ENCODE assay signal across 19 cellular contexts in genomic region chr19:3604227-3604986, GRCh38. TPM values are rescaled to one million over a fixed set of nuclear protein-coding genes. Genes with fewer than 3 reads are reported as not detected.
A peak's percentile ranks its signal among the peaks of the same experiment; 100 is the strongest.
DNase-seq lines count a peak whose midpoint lies in the region; ATAC-seq, FAIRE-seq and TF ChIP-seq lines count a peak whose summit lies in the region.
"Had no signal": no experiment of that assay in that cellular context is flagged by ENCODE, and none has a peak within 500 bp of the region (broad histone marks: within the 10 kb centered on the region; RNA-seq: fewer than 3 reads in every experiment).

No MANE protein-coding gene starts in this region.

- ATAC-seq in heart left ventricle = no peak
- ATAC-seq in Right ventricle myocardium superior (ENCODE audit: poor library complexity) = no peak
- ATAC-seq in naive B cell (ENCODE audit: low read depth in 2 of 2) = peak in 1 of 2 donors; percentile 9
- ATAC-seq in upper lobe of left lung (ENCODE audit: low FRiP score in 2 of 2) = no peak

- H3K4me3 ChIP-seq in heart left ventricle (peak overlapping the region in 10 of 12 donors; percentile 42 to 84 (median 62)), astrocyte (ENCODE audit: insufficient read depth, low read depth, low read length) (no peak overlapping the region), upper lobe of left lung (peak overlapping the region in 3 of 4 donors; percentile 2 to 63 (median 58))

- no peaks in the 10 kb centered on the region for H3K79me2 ChIP-seq in astrocyte (ENCODE audit: insufficient read depth, low read length)

- H3K36me3 Mint-ChIP-seq in astrocyte (ENCODE audit: low read depth, unreplicated experiment) (no peaks in the 10 kb centered on the region), naive B cell (no peaks in the 10 kb centered on the region)
- H3K36me3 Mint-ChIP-seq: activated naive CD8-positive, alpha-beta T cell had no signal

- H3K27ac Mint-ChIP-seq in astrocyte (ENCODE audit: unreplicated experiment) (no peak overlapping the region), naive B cell (peak overlapping the region in 4 of 6 donors; percentile 27 to 88 (median 54))
- H3K27ac Mint-ChIP-seq: activated naive CD8-positive, alpha-beta T cell; activated T-cell treated with anti-CD3 and anti-CD28 coated beads, Interleukin-2, amount 50 U/mL, for 24 hours had no signal

- H3K4me1 ChIP-seq in heart left ventricle (peaks cover 8 to 49% (median 31%) of the 10 kb centered on the region in 12 donors), astrocyte (ENCODE audit: insufficient read depth, low read length) (peaks cover 27% of the 10 kb centered on the region), upper lobe of left lung (peaks cover 43 to 57% (median 50%) of the 10 kb centered on the region in 4 donors)

- peak overlapping the region in 9 of 12 donors; percentile 2 to 91 (median 44) for H3K27ac ChIP-seq in heart left ventricle
- no peak overlapping the region for H3K27ac ChIP-seq in astrocyte (ENCODE audit: low read depth, low read length)
- H3K27ac ChIP-seq in upper lobe of left lung = peak overlapping the region in 3 of 4 donors; percentile 4 to 61 (median 38)

- no peak overlapping the region for H2AFZ ChIP-seq in astrocyte (ENCODE audit: low read depth, low read length)

- DNase-seq in heart left ventricle (no peak), Right ventricle myocardium superior (no peak), astrocyte (ENCODE audit: low read depth) (no peak), naive B cell (no peak), upper lobe of left lung (no peak), cerebellar nuclear complex (lab: John Stamatoyannopoulos, UW) (no peak), SKM-1 (lab: John Stamatoyannopoulos, UW; ENCODE audit: unreplicated experiment) (no peak)
- DNase-seq in activated CD4-positive, alpha-beta T cell treated with anti-CD3 and anti-CD28 coated beads for 4 hours = no peak
- DNase-seq: activated CD4-positive, alpha-beta T cell treated with anti-CD3 and anti-CD28 coated beads, Interleukin-2, amount 50 U/mL, for 1 hour; DMS53; erythroblast; NCI-H1417 treated with DMSO at 0.1 percent for 48 hours; NCI-H2171; SW 1271; trophoblast cell had no signal

- intact Hi-C loops in heart left ventricle (cut with DNase I) (no loop called here), Right ventricle myocardium superior (cut with DNase I) (no loop called here)

- H3K9me3 ChIP-seq in heart left ventricle = no peaks in the 10 kb centered on the region
- no peaks in the 10 kb centered on the region for H3K9me3 ChIP-seq in astrocyte (ENCODE audit: insufficient read depth, low read depth, low read length)
- no peaks in the 10 kb centered on the region for H3K9me3 ChIP-seq in upper lobe of left lung

- peak overlapping the region; percentile 84 for H3K4me2 ChIP-seq in astrocyte (ENCODE audit: low read length)

- no peak for TF ChIP-seq EP300 in upper lobe of left lung (IDR thresholded peaks at IDR 0.05)

- H3K4me3 Mint-ChIP-seq in astrocyte (ENCODE audit: unreplicated experiment) (no peak overlapping the region), naive B cell (peak overlapping the region in 4 of 8 donors; percentile 48 to 75 (median 70))
- H3K4me3 Mint-ChIP-seq: activated naive CD8-positive, alpha-beta T cell; activated T-cell treated with anti-CD3 and anti-CD28 coated beads, Interleukin-2, amount 50 U/mL, for 24 hours had no signal

- WGBS in heart left ventricle, 4 donors = 73 to 89% (median 81%) methylated on average over 19 to 27 of the region's 27 CpGs
- WGBS in upper lobe of left lung, 2 donors = 69 to 73% methylated on average over 7 to 23 of the region's 27 CpGs

- H3K27me3 ChIP-seq in heart left ventricle (peaks cover 0 to 11% (median 0%) of the 10 kb centered on the region in 9 donors), astrocyte (ENCODE audit: insufficient read depth, low read length) (no peaks in the 10 kb centered on the region), upper lobe of left lung (no peaks in the 10 kb centered on the region)

- H3K36me3 ChIP-seq in heart left ventricle (peaks cover 0 to 2% (median 0%) of the 10 kb centered on the region in 9 donors), astrocyte (ENCODE audit: insufficient read depth, low read length) (no peaks in the 10 kb centered on the region), upper lobe of left lung (peaks cover 0 to 5% (median 0%) of the 10 kb centered on the region in 4 donors)

- H3K27me3 Mint-ChIP-seq in astrocyte (ENCODE audit: low read depth, unreplicated experiment) (peaks cover 6% of the 10 kb centered on the region), naive B cell (no peaks in the 10 kb centered on the region)
- H3K27me3 Mint-ChIP-seq: activated naive CD8-positive, alpha-beta T cell had no signal

- no peak overlapping the region for H3K9ac ChIP-seq in astrocyte (ENCODE audit: low read length)

- H4K20me1 ChIP-seq in astrocyte (ENCODE audit: insufficient read depth, low read length) = peaks cover 8% of the 10 kb centered on the region

- H3K9me3 Mint-ChIP-seq in astrocyte (ENCODE audit: unreplicated experiment) = no peaks in the 10 kb centered on the region
- peaks cover 0 to 1% (median 0%) of the 10 kb centered on the region in 7 donors for H3K9me3 Mint-ChIP-seq in naive B cell
- H3K9me3 Mint-ChIP-seq: activated T-cell treated with anti-CD3 and anti-CD28 coated beads, Interleukin-2, amount 50 U/mL, for 24 hours had no signal

- TF ChIP-seq CTCF in heart left ventricle (IDR thresholded peaks at IDR 0.05) = no peak
- no peak for TF ChIP-seq CTCF in astrocyte (IDR thresholded peaks at IDR 0.05; ENCODE audit: insufficient read depth, low read depth, low read length)
- no peak for TF ChIP-seq CTCF in upper lobe of left lung (IDR thresholded peaks at IDR 0.05)

- peaks cover 7% of the 10 kb centered on the region for H3K4me1 Mint-ChIP-seq in astrocyte (ENCODE audit: low read depth, unreplicated experiment)
- H3K4me1 Mint-ChIP-seq in naive B cell = peaks cover 15 to 18% (median 17%) of the 10 kb centered on the region in 3 donors

- no peak for TF ChIP-seq POLR2A in heart left ventricle (IDR thresholded peaks at IDR 0.05)
- TF ChIP-seq POLR2A in upper lobe of left lung (IDR thresholded peaks at IDR 0.05) = no peak

- FAIRE-seq in astrocyte (lab: Jason Lieb, UNC) = no peak
- FAIRE-seq: TTC549 had no signal

RNA-seq across cellular contexts. Expression of gene TBXA2R, which starts 2.3 kb away (rescaled TPM):
- total RNA-seq in heart left ventricle = 1 to 10 TPM; 2.4 to 5.1 (median 2.9) TPM
- 1 to 10 TPM; 1.9 to 2.2 TPM for polyA plus RNA-seq in heart left ventricle
- total RNA-seq in Right ventricle myocardium superior = 2.6 TPM
- total RNA-seq in astrocyte = 0.31 and 0.39 TPM in 2 replicates
- 10 to 100 TPM; 15.9 to 32.5 (median 22.7) TPM for polyA plus RNA-seq in naive B cell (ENCODE audit: low read depth in 6 of 6)
- 1 to 10 TPM in 5 of 6 donors, under 1 TPM in 1; 0.49 to 7.0 (median 2.6) TPM for total RNA-seq in upper lobe of left lung
- total RNA-seq: bronchial epithelial cell had no signal

RNA-seq across cellular contexts. Expression of gene GIPC3, which starts 19.1 kb away (rescaled TPM):
- 1 to 10 TPM in 8 of 9 donors, under 1 TPM in 1; 1.00 to 3.3 (median 2.1) TPM for total RNA-seq in heart left ventricle
- polyA plus RNA-seq in heart left ventricle = 1 to 10 TPM; 1.2 TPM
- total RNA-seq in Right ventricle myocardium superior = 2.2 TPM
- 0.09 and 0.10 TPM in 2 replicates for total RNA-seq in astrocyte
- polyA plus RNA-seq in naive B cell (ENCODE audit: low read depth in 6 of 6) = 1 to 10 TPM in 1 of 6 donors, under 1 TPM in 4, not detected in 1; 0.06 to 1.0 (median 0.21) TPM
- 1 to 10 TPM in 5 of 6 donors, under 1 TPM in 1; 0.91 to 5.2 (median 1.4) TPM for total RNA-seq in upper lobe of left lung
- total RNA-seq: bronchial epithelial cell had no signal

RNA-seq across cellular contexts. Expression of gene CACTIN, which starts 22.2 kb away (rescaled TPM):
- total RNA-seq in heart left ventricle (10 to 100 TPM in 8 of 9 donors, 1 to 10 TPM in 1; 9.8 to 23.4 (median 14.1) TPM), Right ventricle myocardium superior (13.7 TPM), astrocyte (22.0 and 26.7 TPM in 2 replicates), upper lobe of left lung (10 to 100 TPM; 21.5 to 97.4 (median 25.5) TPM)
- polyA plus RNA-seq in heart left ventricle (10 to 100 TPM; 11.9 to 20.4 TPM), naive B cell (ENCODE audit: low read depth in 6 of 6) (10 to 100 TPM in 1 of 6 donors, 1 to 10 TPM in 5; 2.7 to 15.4 (median 7.9) TPM)

RNA-seq across cellular contexts. Expression of gene HMG20B, which starts 31.7 kb away (rescaled TPM):
- total RNA-seq in heart left ventricle (10 to 100 TPM; 24.8 to 65.6 (median 35.4) TPM), Right ventricle myocardium superior (34.4 TPM), astrocyte (55.9 and 63.8 TPM in 2 replicates), upper lobe of left lung (100 to 1,000 TPM in 2 of 6 donors, 10 to 100 TPM in 4; 79.5 to 183 (median 85.9) TPM)
- polyA plus RNA-seq in heart left ventricle (10 to 100 TPM; 48.8 to 68.6 TPM), naive B cell (ENCODE audit: low read depth in 6 of 6) (10 to 100 TPM; 36.4 to 46.9 (median 44.3) TPM)

RNA-seq across cellular contexts. Expression of gene MFSD12, which starts 47.0 kb away (rescaled TPM):
- 10 to 100 TPM; 15.7 to 62.8 (median 23.4) TPM for total RNA-seq in heart left ventricle
- polyA plus RNA-seq in heart left ventricle = 10 to 100 TPM; 19.0 to 51.8 TPM
- 21.7 TPM for total RNA-seq in Right ventricle myocardium superior
- 181 and 201 TPM in 2 replicates for total RNA-seq in astrocyte
- 10 to 100 TPM; 19.1 to 37.6 (median 26.7) TPM for polyA plus RNA-seq in naive B cell (ENCODE audit: low read depth in 6 of 6)
- 100 to 1,000 TPM in 2 of 6 donors, 10 to 100 TPM in 4; 44.2 to 178 (median 96.0) TPM for total RNA-seq in upper lobe of left lung
